Comparison of ENCODE assay signal across 24 cellular contexts in genomic region chr4:20289782-20290181, GRCh38. TPM values are rescaled to one million over a fixed set of nuclear protein-coding genes. Genes with fewer than 3 reads are reported as not detected.
"Had no signal": no experiment of that assay in that cellular context is flagged by ENCODE, and none has a peak within 500 bp of the region (broad histone marks: within the 10 kb centered on the region; RNA-seq: fewer than 3 reads in every experiment).

No MANE protein-coding gene starts in this region.

- DNase-seq: activated B cell treated with CpG ODN at 0.5 μM for 24 hours; activated CD4-positive, alpha-beta memory T cell treated with anti-CD3 and anti-CD28 coated beads, Interleukin-2, amount 10 ng/mL, durations not matched to agents 7 days and 5 days; activated CD4-positive, alpha-beta T cell treated with anti-CD3 and anti-CD28 coated beads for 1 hour; activated CD4-positive, alpha-beta T cell treated with anti-CD3 and anti-CD28 coated beads, Interleukin-2, amount 10 ng/mL, durations not matched to agents 24 days and 14 days; activated gamma-delta T cell treated with Interleukin-2 at 50 U/mL for 16 hours; activated naive CD4-positive, alpha-beta T cell treated with anti-CD3 and anti-CD28 coated beads, Interleukin-2, amount 10 ng/mL, durations not matched to agents 7 days and 5 days; activated naive CD8-positive, alpha-beta T cell treated with anti-CD3 and anti-CD28 coated beads for 36 hours; activated T-cell treated with anti-CD3 and anti-CD28 coated beads, Interleukin-2, amount 50 U/mL, for 72 hours; brain microvascular endothelial cell; Kasumi-1; KBM-7; NCI-H1048; NCI-H146; NCI-H187 treated with DMSO at 0.1 percent for 48 hours; NCI-H2081 treated with DMSO at 0.1 percent for 48 hours; NCI-H446; NCI-H524; SHP77 treated with DMSO at 0.1 percent for 48 hours; T-cell; T-helper 2 cell; T1000 had no signal

- H3K4me3 ChIP-seq: cardiac muscle cell had no signal

- H3K27ac Mint-ChIP-seq: activated B cell treated with CpG ODN at 0.5 μM for 24 hours; activated CD4-positive, alpha-beta memory T cell treated with anti-CD3 and anti-CD28 coated beads, Interleukin-2, amount 10 ng/mL, durations not matched to agents 7 days and 5 days; activated CD4-positive, alpha-beta T cell treated with anti-CD3 and anti-CD28 coated beads, Interleukin-2, amount 10 ng/mL, durations not matched to agents 24 days and 14 days; activated naive CD4-positive, alpha-beta T cell treated with anti-CD3 and anti-CD28 coated beads, Interleukin-2, amount 10 ng/mL, durations not matched to agents 7 days and 5 days; activated naive CD8-positive, alpha-beta T cell treated with anti-CD3 and anti-CD28 coated beads for 36 hours; activated T-cell treated with anti-CD3 and anti-CD28 coated beads, Interleukin-2, amount 50 U/mL, for 72 hours; activated T-helper 2 cell treated with anti-CD3 and anti-CD28 coated beads, Interferon-gamma antibody, Interleukin-2, Interleukin-4, amounts not matched to agents 10 μg/mL and 5 μg/mL and 100 μg/mL, durations not matched to agents 14 hours and 24 hours and 36 hours; T-cell had no signal

- H3K36me3 Mint-ChIP-seq: activated naive CD4-positive, alpha-beta T cell treated with anti-CD3 and anti-CD28 coated beads, Interleukin-2, amount 10 ng/mL, durations not matched to agents 7 days and 5 days; activated naive CD8-positive, alpha-beta T cell treated with anti-CD3 and anti-CD28 coated beads for 36 hours; T-cell had no signal

- H3K27ac ChIP-seq: brain microvascular endothelial cell, cardiac muscle cell had no signal

- H3K27me3 ChIP-seq: brain microvascular endothelial cell, cardiac muscle cell had no signal

- H3K36me3 ChIP-seq: brain microvascular endothelial cell, cardiac muscle cell had no signal

- H3K9me3 Mint-ChIP-seq: activated B cell treated with CpG ODN at 0.5 μM for 24 hours; activated CD4-positive, alpha-beta memory T cell treated with anti-CD3 and anti-CD28 coated beads, Interleukin-2, amount 10 ng/mL, durations not matched to agents 7 days and 5 days; activated CD4-positive, alpha-beta T cell treated with anti-CD3 and anti-CD28 coated beads, Interleukin-2, amount 10 ng/mL, durations not matched to agents 24 days and 14 days; activated naive CD4-positive, alpha-beta T cell treated with anti-CD3 and anti-CD28 coated beads, Interleukin-2, amount 10 ng/mL, durations not matched to agents 7 days and 5 days; activated T-helper 2 cell treated with anti-CD3 and anti-CD28 coated beads, Interferon-gamma antibody, Interleukin-2, Interleukin-4, amounts not matched to agents 10 μg/mL and 5 μg/mL and 100 μg/mL, durations not matched to agents 14 hours and 24 hours and 36 hours had no signal

- H3K4me1 Mint-ChIP-seq: activated B cell treated with CpG ODN at 0.5 μM for 24 hours; activated CD4-positive, alpha-beta memory T cell treated with anti-CD3 and anti-CD28 coated beads, Interleukin-2, amount 10 ng/mL, durations not matched to agents 7 days and 5 days; activated CD4-positive, alpha-beta T cell treated with anti-CD3 and anti-CD28 coated beads, Interleukin-2, amount 10 ng/mL, durations not matched to agents 24 days and 14 days; activated naive CD4-positive, alpha-beta T cell treated with anti-CD3 and anti-CD28 coated beads, Interleukin-2, amount 10 ng/mL, durations not matched to agents 7 days and 5 days; activated naive CD8-positive, alpha-beta T cell treated with anti-CD3 and anti-CD28 coated beads for 36 hours; T-cell had no signal

- H3K4me3 Mint-ChIP-seq: activated B cell treated with CpG ODN at 0.5 μM for 24 hours; activated CD4-positive, alpha-beta memory T cell treated with anti-CD3 and anti-CD28 coated beads, Interleukin-2, amount 10 ng/mL, durations not matched to agents 7 days and 5 days; activated CD4-positive, alpha-beta T cell treated with anti-CD3 and anti-CD28 coated beads, Interleukin-2, amount 10 ng/mL, durations not matched to agents 24 days and 14 days; activated naive CD4-positive, alpha-beta T cell treated with anti-CD3 and anti-CD28 coated beads, Interleukin-2, amount 10 ng/mL, durations not matched to agents 7 days and 5 days; activated naive CD8-positive, alpha-beta T cell treated with anti-CD3 and anti-CD28 coated beads for 36 hours; activated T-cell treated with anti-CD3 and anti-CD28 coated beads, Interleukin-2, amount 50 U/mL, for 72 hours; T-cell had no signal

- H3K27me3 Mint-ChIP-seq: activated B cell treated with CpG ODN at 0.5 μM for 24 hours; activated CD4-positive, alpha-beta memory T cell treated with anti-CD3 and anti-CD28 coated beads, Interleukin-2, amount 10 ng/mL, durations not matched to agents 7 days and 5 days; activated CD4-positive, alpha-beta T cell treated with anti-CD3 and anti-CD28 coated beads, Interleukin-2, amount 10 ng/mL, durations not matched to agents 24 days and 14 days; activated naive CD4-positive, alpha-beta T cell treated with anti-CD3 and anti-CD28 coated beads, Interleukin-2, amount 10 ng/mL, durations not matched to agents 7 days and 5 days; activated naive CD8-positive, alpha-beta T cell treated with anti-CD3 and anti-CD28 coated beads for 36 hours; T-cell had no signal

RNA-seq across cellular contexts. Expression of gene SLIT2, which starts 38.1 kb away (rescaled TPM):
- total RNA-seq: activated CD4-positive, alpha-beta memory T cell treated with anti-CD3 and anti-CD28 coated beads, Interleukin-2, amount 10 ng/mL, durations not matched to agents 7 days and 5 days; activated CD8-positive, alpha-beta memory T cell treated with anti-CD3 and anti-CD28 coated beads for 36 hours; activated naive CD8-positive, alpha-beta T cell treated with anti-CD3 and anti-CD28 coated beads for 36 hours; activated T-cell treated with anti-CD3 and anti-CD28 coated beads, Interleukin-2, amount 50 U/mL, for 72 hours had no signal
